22 cellular contexts compared by ENCODE assay signal in genomic region chr10:71431216-71431944, GRCh38. TPM values are rescaled to one million over a fixed set of nuclear protein-coding genes. Genes with fewer than 3 reads are reported as not detected.
A peak's percentile ranks its signal among the peaks of the same experiment; 100 is the strongest.
DNase-seq lines count a peak whose midpoint lies in the region; ATAC-seq and TF ChIP-seq lines count a peak whose summit lies in the region.
"Had no signal": no experiment of that assay in that cellular context is flagged by ENCODE, and none has a peak within 500 bp of the region (broad histone marks: within the 10 kb centered on the region; RNA-seq: fewer than 3 reads in every experiment).

No MANE protein-coding gene starts in this region.

- peaks cover 0 to 13% (median 0%) of the 10 kb centered on the region in 4 donors for H3K4me1 ChIP-seq in stomach
- H3K4me1 ChIP-seq: adrenal gland, BE2C, Caco-2, gastrocnemius medialis, upper lobe of right lung had no signal

- no peak overlapping the region for H3K27ac ChIP-seq in stomach
- H3K27ac ChIP-seq: 22Rv1, adrenal gland, gastrocnemius medialis, neutrophil, RWPE1, upper lobe of right lung had no signal

- H3K4me3 ChIP-seq in stomach: no peak overlapping the region
- H3K4me3 ChIP-seq: adrenal gland, gastrocnemius medialis, mucosa of descending colon, upper lobe of right lung had no signal

- intact Hi-C loops in stomach (cut with DNase I; ENCODE audit: low total_unique reads): no loop called here

- H3K9me3 ChIP-seq in stomach: no peaks in the 10 kb centered on the region
- H3K9me3 ChIP-seq: adrenal gland, BE2C, Caco-2, gastrocnemius medialis, mucosa of descending colon, neutrophil, upper lobe of right lung had no signal

- WGBS in stomach, 5 donors: 61 to 70% (median 66%) methylated on average over 14 to 16 of the region's 16 CpGs

- DNase-seq in DMS 273 (lab: John Stamatoyannopoulos, UW; ENCODE audit: unreplicated experiment): peak; percentile 44
- no peak for DNase-seq in DMS 273 treated with DMSO at 0.1 percent for 48 hours (lab: John Stamatoyannopoulos, UW)
- DNase-seq in activated CD8-positive, alpha-beta memory T cell treated with anti-CD3 and anti-CD28 coated beads, Interleukin-2, amount 50 U/mL, for 48 hours: peak; percentile 44
- peak; percentile 6 for DNase-seq in midbrain (lab: John Stamatoyannopoulos, UW)
- peak; percentile 16 for DNase-seq in stomach
- DNase-seq in AG08395 (ENCODE audit: low spot score): no peak
- DNase-seq in activated T-cell treated with anti-CD3 and anti-CD28 coated beads, Interleukin-2, amount 50 U/mL, for 1 hour: no peak
- DNase-seq: activated CD4-positive, alpha-beta T cell treated with anti-CD3 and anti-CD28 coated beads for 4 hours; activated effector memory CD4-positive, alpha-beta T cell treated with Interleukin-2 at 50 U/mL for 16 hours; BE2C; gastrocnemius medialis; mucosa of descending colon; NCI-H1436 treated with DMSO at 0.1 percent for 48 hours; NCI-H345; stimulated activated naive CD4-positive, alpha-beta T cell treated with Interleukin-2 at 50 U/mL for 16 hours; upper lobe of right lung had no signal

- TF ChIP-seq EP300 in stomach (IDR thresholded peaks at IDR 0.05): no peak

- no peak for ATAC-seq in HG03342 (IDR thresholded peaks at IDR 0.05; ENCODE audit: unreplicated experiment)
- ATAC-seq: gastrocnemius medialis, mucosa of descending colon, upper lobe of right lung had no signal

- no peaks in the 10 kb centered on the region for H3K36me3 ChIP-seq in stomach
- H3K36me3 ChIP-seq: adrenal gland, BE2C, gastrocnemius medialis, neutrophil, upper lobe of right lung had no signal

- no peak for TF ChIP-seq POLR2A in stomach (IDR thresholded peaks at IDR 0.05)

- TF ChIP-seq CTCF in stomach (IDR thresholded peaks at IDR 0.05): no peak

- peaks cover 0 to 5% (median 0%) of the 10 kb centered on the region in 3 donors for H3K27me3 ChIP-seq in stomach
- H3K27me3 ChIP-seq: adrenal gland, BE2C, gastrocnemius medialis, neutrophil, upper lobe of right lung had no signal

RNA-seq across cellular contexts. Expression of gene CDH23, which starts 34.7 kb away (rescaled TPM):
- 1 to 10 TPM; 1.7 to 8.2 (median 4.0) TPM for total RNA-seq in stomach
- polyA plus RNA-seq in stomach: under 1 TPM; 0.31 to 0.53 (median 0.37) TPM

Comparison
In these comparisons a context has a peak if more than half of its experiments do, and no peak if none do; other contexts are left out.
1. DNase-seq: peak in DMS 273 (single experiment), activated CD8-positive, alpha-beta memory T cell treated with anti-CD3 and anti-CD28 coated beads, Interleukin-2, amount 50 U/mL, for 48 hours (single experiment), midbrain (single experiment) and stomach (single experiment); none in DMS 273 treated with DMSO at 0.1 percent for 48 hours (single experiment), AG08395 (single experiment) and activated T-cell treated with anti-CD3 and anti-CD28 coated beads, Interleukin-2, amount 50 U/mL, for 1 hour (single experiment).